Comparison of ENCODE assay signal across 8 cellular contexts in genomic region chr9:114504341-114505186, GRCh38. TPM values are rescaled to one million over a fixed set of nuclear protein-coding genes. Genes with fewer than 3 reads are reported as not detected.
DNase-seq lines count a peak whose midpoint lies in the region; ATAC-seq and TF ChIP-seq lines count a peak whose summit lies in the region.

No MANE protein-coding gene starts in this region.

- H3K4me3 ChIP-seq in GM12865 (ENCODE audit: low read depth, low read length) (peak overlapping the region; percentile 48), PC-9 (peak overlapping the region; percentile 82)

- DNase-seq in GM12865 (ENCODE audit: low read depth) (no peak), PC-9 (peak in 1 of 2 experiments; percentile 59), glutamatergic neuron (peak; percentile 73), omental fat pad (ENCODE audit: low spot score) (no peak)

- H2AFZ ChIP-seq in PC-9, result peak overlapping the region; percentile 94

- peaks cover 10% of the 10 kb centered on the region; the same call in 1 of the 2 replicates for H3F3A ChIP-seq in PC-9 (ENCODE audit: insufficient read depth, low read depth)

- H3K9me2 ChIP-seq in PC-9 (ENCODE audit: insufficient read depth), result no peaks in the 10 kb centered on the region

- H3K4me1 ChIP-seq in PC-9 (replicated peaks; ENCODE audit: insufficient read depth), result peaks cover 35% of the 10 kb centered on the region

- H4K20me1 ChIP-seq in PC-9 (ENCODE audit: insufficient read depth), result no peaks in the 10 kb centered on the region

- H3K27ac ChIP-seq in PC-9, result no peak overlapping the region

- H3K9me3 Mint-ChIP-seq in activated naive CD4-positive, alpha-beta T cell treated with anti-CD3 and anti-CD28 coated beads, Interleukin-2, amount 50 U/mL, for 24 hours, result no peaks in the 10 kb centered on the region
- H3K9me3 Mint-ChIP-seq in glutamatergic neuron (ENCODE audit: unreplicated experiment), result peaks cover 5% of the 10 kb centered on the region

- H3K4me3 Mint-ChIP-seq in activated naive CD4-positive, alpha-beta T cell treated with anti-CD3 and anti-CD28 coated beads, Interleukin-2, amount 50 U/mL, for 24 hours, result peak overlapping the region; percentile 77
- peak overlapping the region; percentile 83 for H3K4me3 Mint-ChIP-seq in glutamatergic neuron (ENCODE audit: unreplicated experiment)

- H3K27me3 ChIP-seq in PC-9 (ENCODE audit: insufficient read depth, low read depth), result peaks cover 7% of the 10 kb centered on the region; the same call in 1 of the 2 replicates

- H3K4me2 ChIP-seq in PC-9, result peak overlapping the region; percentile 90

- H3K27me3 Mint-ChIP-seq in activated naive CD4-positive, alpha-beta T cell treated with anti-CD3 and anti-CD28 coated beads, Interleukin-2, amount 50 U/mL, for 24 hours, result peaks cover 9% of the 10 kb centered on the region
- H3K27me3 Mint-ChIP-seq in glutamatergic neuron (ENCODE audit: unreplicated experiment), result peaks cover 2% of the 10 kb centered on the region

- CTCF ChIA-PET in PC-9 (lab: Charles Lee), result interaction anchor here (0.6 to 1.0 kb wide), 3 partner anchors 64 to 148 kb away, joined by 3 read pairs; partner anchors contain the start of gene ATP6V1G1

- ATAC-seq in omental fat pad (ENCODE audit: low FRiP score), result peak; percentile 56
- ATAC-seq in HG03135 (IDR thresholded peaks at IDR 0.05; ENCODE audit: unreplicated experiment), result no peak
- ATAC-seq in GM19035 (IDR thresholded peaks at IDR 0.05; ENCODE audit: unreplicated experiment), result no peak
- ATAC-seq in HG02938 (IDR thresholded peaks at IDR 0.05; ENCODE audit: unreplicated experiment), result no peak

- intact Hi-C loops in PC-9 (cut with micrococcal nuclease; ENCODE audit: unreplicated experiment), result loop anchor here (1.0 kb wide), 1 partner anchor 83 kb away; the partner anchor contains the start of gene ATP6V1G1

- no peaks in the 10 kb centered on the region for H3K36me3 Mint-ChIP-seq in activated naive CD4-positive, alpha-beta T cell treated with anti-CD3 and anti-CD28 coated beads, Interleukin-2, amount 50 U/mL, for 24 hours
- H3K36me3 Mint-ChIP-seq in glutamatergic neuron (ENCODE audit: unreplicated experiment), result no peaks in the 10 kb centered on the region

- H3K36me3 ChIP-seq in PC-9 (ENCODE audit: low read depth), result no peaks in the 10 kb centered on the region

- H3K79me2 ChIP-seq in PC-9 (ENCODE audit: low read depth), result no peaks in the 10 kb centered on the region

- POLR2A ChIA-PET in PC-9 (lab: Charles Lee; ENCODE audit: unreplicated experiment), result interaction anchor here (0.5 to 0.7 kb wide), 4 partner anchors 17 to 107 kb away, joined by 3 to 5 read pairs (median 4); partner anchors contain the start of genes ATP6V1G1 and TMEM268

- H3K27ac Mint-ChIP-seq in activated naive CD4-positive, alpha-beta T cell treated with anti-CD3 and anti-CD28 coated beads, Interleukin-2, amount 50 U/mL, for 24 hours, result no peak overlapping the region
- no peak overlapping the region for H3K27ac Mint-ChIP-seq in glutamatergic neuron (ENCODE audit: unreplicated experiment)

- H3K9me3 ChIP-seq in PC-9 (ENCODE audit: insufficient read depth, low read depth), result no peaks in the 10 kb centered on the region

- H3K4me1 Mint-ChIP-seq in activated naive CD4-positive, alpha-beta T cell treated with anti-CD3 and anti-CD28 coated beads, Interleukin-2, amount 50 U/mL, for 24 hours, result peaks cover 22% of the 10 kb centered on the region
- peaks cover 14% of the 10 kb centered on the region for H3K4me1 Mint-ChIP-seq in glutamatergic neuron (ENCODE audit: low read depth, unreplicated experiment)

- TF ChIP-seq CTCF in GM12865 (IDR thresholded peaks at IDR 0.05; ENCODE audit: insufficient read depth, low read depth, low read length, missing control alignments), result no peak
- no peak for TF ChIP-seq CTCF in PC-9 (conservative IDR thresholded peaks at IDR 0.05)
- TF ChIP-seq CTCF in glutamatergic neuron (IDR thresholded peaks at IDR 0.05; ENCODE audit: partially characterized antibody, unreplicated experiment), result peak; percentile 42
- no peak for TF ChIP-seq CTCF in omental fat pad (IDR thresholded peaks at IDR 0.05)

- no TSS peak for BruUV-seq in PC-9 (replicated peaks; lab: Mats Ljungman, UMichigan)

RNA-seq across cellular contexts. Expression of gene WHRN, which starts 0.7 kb away (rescaled TPM):
- 19.8 and 21.9 TPM in 2 replicates for total RNA-seq in PC-9 (2021)
- 3.2 TPM for total RNA-seq in glutamatergic neuron (ENCODE audit: unreplicated experiment)
- total RNA-seq in omental fat pad, result 10 to 100 TPM in 1 of 4 donors, 1 to 10 TPM in 3; 3.0 to 15.5 (median 6.6) TPM
